In genomic region chr4:78297075-78297815, GRCh38 we compare ENCODE assay signal across 10 cellular contexts.
DNase-seq lines count a peak whose midpoint lies in the region; ATAC-seq, FAIRE-seq and TF ChIP-seq lines count a peak whose summit lies in the region.
"Had no signal": no experiment of that assay in that cellular context is flagged by ENCODE, and none has a peak within 500 bp of the region (broad histone marks: within the 10 kb centered on the region; RNA-seq: fewer than 3 reads in every experiment).

No MANE protein-coding gene starts in this region.

- H3K27me3 ChIP-seq in BJ (ENCODE audit: control insufficient read depth, insufficient read depth, low read length), result no peaks in the 10 kb centered on the region

- DNase-seq in BJ (ENCODE audit: low read depth) (peak; percentile 44), NCI-H774 (lab: John Stamatoyannopoulos, UW) (no peak), HT-29 (ENCODE audit: low spot score) (no peak), NCI-H2107 (lab: John Stamatoyannopoulos, UW) (no peak)
- DNase-seq in stimulated activated CD4-positive, alpha-beta T cell treated with anti-CD3 and anti-CD28 coated beads, Interleukin-4, amount 100 ng/mL, for 1 hour, result no peak
- DNase-seq: head of caudate nucleus; naive thymus-derived CD4-positive, alpha-beta T cell had no signal

- no peaks in the 10 kb centered on the region for H3K36me3 ChIP-seq in BJ (ENCODE audit: control insufficient read depth, insufficient read depth, low read length)

- no peak for TF ChIP-seq CTCF in BJ (IDR thresholded peaks at IDR 0.05; ENCODE audit: insufficient read depth, low read depth, low read length)

- POLR2A ChIA-PET in BJ (lab: Charles Lee), result no interaction called here

- ATAC-seq in GM19463 (IDR thresholded peaks at IDR 0.05; ENCODE audit: unreplicated experiment) (peak; percentile 46), HG03469 (IDR thresholded peaks at IDR 0.05; ENCODE audit: unreplicated experiment) (peak; percentile 28)
- ATAC-seq: naive thymus-derived CD4-positive, alpha-beta T cell had no signal

- no peak overlapping the region for H3K4me3 ChIP-seq in BJ (ENCODE audit: low read depth, low read length)

- CTCF ChIA-PET in BJ (lab: Yijun Ruan, JAX), result interaction anchor here (1.3 to 1.5 kb wide), 2 partner anchors 14 to 237 kb away, joined by 3 read pairs; no protein-coding TSS in a partner anchor

- FAIRE-seq in endometrium (lab: Jason Lieb, UNC), result peak; percentile 84
